1 cellular context compared by ENCODE assay signal in genomic region chr9:34367751-34368410, GRCh38. TPM values are rescaled to one million over a fixed set of nuclear protein-coding genes. Genes with fewer than 3 reads are reported as not detected.
"Had no signal": no experiment of that assay in that cellular context is flagged by ENCODE, and none has a peak within 500 bp of the region (broad histone marks: within the 10 kb centered on the region; RNA-seq: fewer than 3 reads in every experiment).

No MANE protein-coding gene starts in this region.

RNA-seq across cellular contexts. Expression of gene KIF24, which starts 38.8 kb away (rescaled TPM):
- polyA plus RNA-seq: naive thymus-derived CD8-positive, alpha-beta T cell had no signal
